ENCODE assay signal across 8 cellular contexts in the genomic region with DNA sequence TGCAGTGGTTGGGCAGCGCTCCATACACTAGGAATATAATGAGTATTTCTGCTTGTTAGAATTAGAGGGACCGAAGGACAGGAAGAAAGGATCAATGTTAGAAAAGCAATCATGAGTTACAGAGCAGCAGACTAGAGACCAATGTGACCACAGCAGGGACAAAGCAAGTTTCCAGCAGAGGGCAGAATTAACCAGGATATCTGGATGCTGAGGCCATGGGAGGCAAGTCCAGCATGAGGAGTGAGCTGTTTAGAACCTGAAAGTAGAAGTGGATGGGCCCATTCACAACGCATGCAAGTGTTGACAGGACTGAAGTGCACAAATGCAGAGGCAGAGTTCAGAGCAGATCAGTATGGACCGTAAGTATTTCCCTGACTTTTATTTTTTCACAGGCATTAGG.
DNase-seq lines count a peak whose midpoint lies in the region; ATAC-seq and TF ChIP-seq lines count a peak whose summit lies in the region.

No MANE protein-coding gene starts in this region.

- DNase-seq in NCI-H2171 treated with DMSO at 0.1 percent for 48 hours (lab: John Stamatoyannopoulos, UW) (peak; percentile 50), NCI-H2171 (lab: John Stamatoyannopoulos, UW) (no peak), NCI-H748 treated with DMSO at 0.1 percent for 48 hours (lab: John Stamatoyannopoulos, UW) (peak; percentile 55), esophagus muscularis mucosa (ENCODE audit: extremely low spot score) (no peak), renal cortical epithelial cell (ENCODE audit: low read depth) (peak; percentile 45)
- DNase-seq in activated naive CD4-positive, alpha-beta T cell (lab: John Stamatoyannopoulos, UW), result no peak

- ATAC-seq in HG02763 (IDR thresholded peaks at IDR 0.05; ENCODE audit: unreplicated experiment) (no peak), HG03457 (IDR thresholded peaks at IDR 0.05; ENCODE audit: unreplicated experiment) (no peak)

- no peaks in the 10 kb centered on the region for H3K4me1 ChIP-seq in esophagus muscularis mucosa

- no peak for TF ChIP-seq POLR2A in esophagus muscularis mucosa (IDR thresholded peaks at IDR 0.05; ENCODE audit: low read depth)

- intact Hi-C loops in esophagus muscularis mucosa (cut with DNase I), result no loop called here

- no peak overlapping the region for H3K4me3 ChIP-seq in esophagus muscularis mucosa

- H3K36me3 ChIP-seq in esophagus muscularis mucosa, result no peaks in the 10 kb centered on the region

- peak in 2 of 3 experiments; percentile 6 to 23 for TF ChIP-seq CTCF in esophagus muscularis mucosa (IDR thresholded peaks at IDR 0.05)

- no peaks in the 10 kb centered on the region for H3K9me3 ChIP-seq in esophagus muscularis mucosa

- H3K27ac ChIP-seq in esophagus muscularis mucosa (replicated peaks in 1 of 4), result no peak overlapping the region

- 72% methylated on average over 4 of the region's 4 CpGs for WGBS in esophagus muscularis mucosa

- no peaks in the 10 kb centered on the region for H3K27me3 ChIP-seq in esophagus muscularis mucosa

- TF ChIP-seq EP300 in esophagus muscularis mucosa (IDR thresholded peaks at IDR 0.05), result no peak

Comparison
In these comparisons a context has a peak if more than half of its experiments do, and no peak if none do; other contexts are left out.
1. DNase-seq: peak in NCI-H2171 treated with DMSO at 0.1 percent for 48 hours (single experiment), NCI-H748 treated with DMSO at 0.1 percent for 48 hours (single experiment) and renal cortical epithelial cell (single experiment); none in NCI-H2171 (single experiment), esophagus muscularis mucosa (single experiment) and activated naive CD4-positive, alpha-beta T cell (0 of 4).